1 cellular context compared by ENCODE assay signal in genomic region chr2:226800941-226801784, GRCh38.
TF ChIP-seq lines count a peak whose summit lies in the region.

No MANE protein-coding gene starts in this region.

TF ChIP-seq in K562, 482 proteins besides CTCF, POLR2A, EP300 and RAD21:
- TF ChIP-seq PKNOX1 (IDR thresholded peaks at IDR 0.05): peak; percentile 74; the same call in 1 of the 2 replicates
- TF ChIP-seq ATF1 (CRISPR knock-in tag; IDR thresholded peaks at IDR 0.05): no peak
- TF ChIP-seq ATF1 (tag; IDR thresholded peaks at IDR 0.05): no peak
